1 cellular context compared by ENCODE assay signal in genomic region chr11:63564056-63564784, GRCh38.
TF ChIP-seq lines count a peak whose summit lies in the region.

No MANE protein-coding gene starts in this region.

TF ChIP-seq in HepG2, 621 proteins besides CTCF, POLR2A, EP300 and RAD21:
- no peak for TF ChIP-seq MTA1 (CRISPR knock-in tag; IDR thresholded peaks at IDR 0.05; ENCODE audit: borderline replicate concordance)
- TF ChIP-seq, protein P1, sequence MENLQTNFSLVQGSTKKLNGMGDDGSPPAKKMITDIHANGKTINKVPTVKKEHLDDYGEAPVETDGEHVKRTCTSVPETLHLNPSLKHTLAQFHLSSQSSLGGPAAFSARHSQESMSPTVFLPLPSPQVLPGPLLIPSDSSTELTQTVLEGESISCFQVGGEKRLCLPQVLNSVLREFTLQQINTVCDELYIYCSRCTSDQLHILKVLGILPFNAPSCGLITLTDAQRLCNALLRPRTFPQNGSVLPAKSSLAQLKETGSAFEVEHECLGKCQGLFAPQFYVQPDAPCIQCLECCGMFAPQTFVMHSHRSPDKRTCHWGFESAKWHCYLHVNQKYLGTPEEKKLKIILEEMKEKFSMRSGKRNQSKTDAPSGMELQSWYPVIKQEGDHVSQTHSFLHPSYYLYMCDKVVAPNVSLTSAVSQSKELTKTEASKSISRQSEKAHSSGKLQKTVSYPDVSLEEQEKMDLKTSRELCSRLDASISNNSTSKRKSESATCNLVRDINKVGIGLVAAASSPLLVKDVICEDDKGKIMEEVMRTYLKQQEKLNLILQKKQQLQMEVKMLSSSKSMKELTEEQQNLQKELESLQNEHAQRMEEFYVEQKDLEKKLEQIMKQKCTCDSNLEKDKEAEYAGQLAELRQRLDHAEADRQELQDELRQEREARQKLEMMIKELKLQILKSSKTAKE (CRISPR knock-in tag; IDR thresholded peaks at IDR 0.05; ENCODE audit: borderline replicate concordance) = no peak
- TF ChIP-seq MTA3 (CRISPR knock-in tag; IDR thresholded peaks at IDR 0.05) = no peak
- no peak for TF ChIP-seq YEATS4 (CRISPR knock-in tag; IDR thresholded peaks at IDR 0.05; ENCODE audit: borderline replicate concordance)
- TF ChIP-seq FOXM1 (CRISPR knock-in tag; IDR thresholded peaks at IDR 0.05) = no peak
- TF ChIP-seq, protein P2, sequence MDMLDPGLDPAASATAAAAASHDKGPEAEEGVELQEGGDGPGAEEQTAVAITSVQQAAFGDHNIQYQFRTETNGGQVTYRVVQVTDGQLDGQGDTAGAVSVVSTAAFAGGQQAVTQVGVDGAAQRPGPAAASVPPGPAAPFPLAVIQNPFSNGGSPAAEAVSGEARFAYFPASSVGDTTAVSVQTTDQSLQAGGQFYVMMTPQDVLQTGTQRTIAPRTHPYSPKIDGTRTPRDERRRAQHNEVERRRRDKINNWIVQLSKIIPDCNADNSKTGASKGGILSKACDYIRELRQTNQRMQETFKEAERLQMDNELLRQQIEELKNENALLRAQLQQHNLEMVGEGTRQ (IDR thresholded peaks at IDR 0.05; ENCODE audit: low read depth, low read length) = peak; percentile 54
- TF ChIP-seq, protein P2 (CRISPR knock-in tag; IDR thresholded peaks at IDR 0.05; ENCODE audit: borderline replicate concordance) = no peak
